8 cellular contexts compared by ENCODE assay signal in the genomic region with DNA sequence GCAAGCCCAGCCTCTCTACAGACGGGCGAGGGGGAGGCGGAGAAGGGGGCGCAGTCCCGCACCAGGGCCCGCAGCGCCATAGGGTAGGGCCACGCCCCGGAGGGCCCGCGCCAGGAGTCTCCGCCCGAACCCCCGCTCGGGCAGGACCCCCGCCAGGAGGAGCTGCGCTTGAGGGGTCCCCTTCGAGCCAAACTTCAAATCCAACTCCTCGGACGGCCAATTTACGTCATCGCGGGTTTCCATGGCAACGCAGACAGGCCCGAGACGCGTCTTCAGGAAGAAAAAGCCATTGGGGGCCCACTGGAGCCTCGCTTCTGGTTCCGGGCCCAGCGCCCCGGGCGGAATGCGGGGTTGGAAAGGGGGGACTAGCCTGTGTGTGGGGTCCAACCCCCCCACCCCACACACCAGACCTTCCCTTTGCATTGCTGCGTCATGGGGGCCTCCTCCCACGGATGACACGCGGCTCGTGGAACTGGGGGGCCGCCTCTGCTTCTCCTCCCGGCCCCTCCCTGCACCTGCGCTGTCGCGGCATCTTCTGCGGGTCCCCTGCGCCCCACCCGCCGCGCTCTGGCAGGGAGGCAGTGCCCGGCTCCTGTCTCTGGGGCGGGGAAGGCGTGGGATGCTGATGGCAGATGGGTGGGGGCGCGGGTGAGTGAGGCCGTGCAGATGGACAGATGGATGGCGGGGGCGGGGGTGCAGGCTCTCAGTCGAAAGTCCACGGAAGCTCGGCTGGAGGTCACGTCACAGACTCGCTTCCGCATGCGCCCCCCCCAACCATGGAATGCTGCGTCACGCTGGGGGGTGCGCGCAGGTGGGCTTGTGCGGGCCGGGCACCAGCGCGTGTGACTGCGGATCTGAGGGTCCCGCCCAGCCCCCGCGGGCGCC. TPM values are rescaled to one million over a fixed set of nuclear protein-coding genes. Genes with fewer than 3 reads are reported as not detected.
DNase-seq lines count a peak whose midpoint lies in the region; ATAC-seq and TF ChIP-seq lines count a peak whose summit lies in the region.

No MANE protein-coding gene starts in this region.

- no peak for ATAC-seq in gastroesophageal sphincter
- ATAC-seq in thoracic aorta (ENCODE audit: insufficient number of reproducible peaks, low FRiP score, low read depth), result no peak
- no peak for ATAC-seq in HG02938 (IDR thresholded peaks at IDR 0.05; ENCODE audit: unreplicated experiment)
- no peak for ATAC-seq in GM21825 (IDR thresholded peaks at IDR 0.05; ENCODE audit: unreplicated experiment)

- TF ChIP-seq POLR2A in Peyer's patch (IDR thresholded peaks at IDR 0.05) (no peak), gastroesophageal sphincter (IDR thresholded peaks at IDR 0.05) (no peak), ovary (IDR thresholded peaks at IDR 0.05) (no peak)

- TF ChIP-seq CTCF in Peyer's patch (IDR thresholded peaks at IDR 0.05) (no peak), gastroesophageal sphincter (IDR thresholded peaks at IDR 0.05) (no peak), ovary (IDR thresholded peaks at IDR 0.05) (no peak), thoracic aorta (IDR thresholded peaks at IDR 0.05) (no peak)

- H3K27me3 ChIP-seq in CD8-positive, alpha-beta memory T cell (ENCODE audit: insufficient read depth, low read length, poor library complexity, severe bottlenecking), result no peaks in the 10 kb centered on the region
- H3K27me3 ChIP-seq in Peyer's patch (peaks cover 0 to 25% of the 10 kb centered on the region in 2 donors), gastroesophageal sphincter (peaks cover 91% of the 10 kb centered on the region), ovary (peaks cover 6% of the 10 kb centered on the region), thoracic aorta (replicated peaks; ENCODE audit: insufficient read depth) (peaks cover 6% of the 10 kb centered on the region)

- DNase-seq in CD8-positive, alpha-beta memory T cell, result peak; percentile 81 to 96 (median 87)
- DNase-seq in Peyer's patch (peak; percentile 65 to 88 (median 74)), ovary (peak; percentile 66 to 81 (median 81)), thoracic aorta (ENCODE audit: low spot score) (no peak)
- DNase-seq in activated naive CD4-positive, alpha-beta T cell treated with anti-CD3 and anti-CD28 coated beads, Interleukin-2, amount 10 ng/mL, durations not matched to agents 7 days and 5 days, result peak; percentile 88

- no peak for TF ChIP-seq EP300 in gastroesophageal sphincter (IDR thresholded peaks at IDR 0.05)
- no peak for TF ChIP-seq EP300 in ovary (IDR thresholded peaks at IDR 0.05)

- peak overlapping the region; percentile 80 for H3K27ac ChIP-seq in CD8-positive, alpha-beta memory T cell (ENCODE audit: low read depth, low read length)
- H3K27ac ChIP-seq in Peyer's patch (peak overlapping the region; percentile 31 to 59 (median 42)), gastroesophageal sphincter (no peak overlapping the region), ovary (no peak overlapping the region), thoracic aorta (no peak overlapping the region)

- CTCF ChIA-PET in CD8-positive, alpha-beta memory T cell (lab: Charles Lee), result interaction anchor here (1.1 to 1.9 kb wide), 4 partner anchors 11 to 55 kb away, joined by 3 to 6 read pairs (median 4); no protein-coding TSS in a partner anchor
- CTCF ChIA-PET in activated naive CD4-positive, alpha-beta T cell treated with anti-CD3 and anti-CD28 coated beads, Interleukin-2, amount 10 ng/mL, durations not matched to agents 7 days and 5 days (lab: Charles Lee), result no interaction called here

- H3K9me3 Mint-ChIP-seq in CD8-positive, alpha-beta memory T cell, result no peaks in the 10 kb centered on the region
- no peaks in the 10 kb centered on the region for H3K9me3 Mint-ChIP-seq in activated naive CD4-positive, alpha-beta T cell treated with anti-CD3 and anti-CD28 coated beads, Interleukin-2, amount 10 ng/mL, durations not matched to agents 7 days and 5 days

- peak overlapping the region; percentile 56 for H3K4me3 ChIP-seq in CD8-positive, alpha-beta memory T cell (ENCODE audit: low read length)
- H3K4me3 ChIP-seq in Peyer's patch, result peak overlapping the region; percentile 39 to 50 (median 50)
- peak overlapping the region; percentile 1 to 46 for H3K4me3 ChIP-seq in gastroesophageal sphincter
- peak overlapping the region; percentile 28 for H3K4me3 ChIP-seq in ovary
- H3K4me3 ChIP-seq in thoracic aorta, result peak overlapping the region; percentile 69

- peaks cover 0 to 6% of the 10 kb centered on the region in 2 donors for H3K27me3 Mint-ChIP-seq in CD8-positive, alpha-beta memory T cell
- peaks cover 31% of the 10 kb centered on the region for H3K27me3 Mint-ChIP-seq in activated naive CD4-positive, alpha-beta T cell treated with anti-CD3 and anti-CD28 coated beads, Interleukin-2, amount 10 ng/mL, durations not matched to agents 7 days and 5 days

- H3K27ac Mint-ChIP-seq in CD8-positive, alpha-beta memory T cell, result peak overlapping the region; percentile 71 to 95 (median 94)
- no peak overlapping the region for H3K27ac Mint-ChIP-seq in activated naive CD4-positive, alpha-beta T cell treated with anti-CD3 and anti-CD28 coated beads, Interleukin-2, amount 10 ng/mL, durations not matched to agents 7 days and 5 days

- POLR2A ChIA-PET in CD8-positive, alpha-beta memory T cell (lab: Charles Lee), result interaction anchor here (0.6 to 2.8 kb wide), 5 partner anchors 18 to 886 kb away, joined by 3 to 23 read pairs (median 3); a partner anchor contains a TSS

- no CpG with 5 or more reads among the region's 76 CpGs for WGBS in gastroesophageal sphincter (ENCODE audit: low coverage in 1 of 2), 2 donors
- 1 to 2% (median 1%) methylated on average over 45 to 76 of the region's 76 CpGs for WGBS in ovary, 3 donors

- H3K9me3 ChIP-seq in CD8-positive, alpha-beta memory T cell (ENCODE audit: low read length), result no peaks in the 10 kb centered on the region
- H3K9me3 ChIP-seq in Peyer's patch, result no peaks in the 10 kb centered on the region
- no peaks in the 10 kb centered on the region for H3K9me3 ChIP-seq in gastroesophageal sphincter
- no peaks in the 10 kb centered on the region for H3K9me3 ChIP-seq in ovary
- H3K9me3 ChIP-seq in thoracic aorta, result no peaks in the 10 kb centered on the region

- H3K4me3 Mint-ChIP-seq in CD8-positive, alpha-beta memory T cell, result peak overlapping the region; percentile 71 to 91 (median 82)
- peak overlapping the region; percentile 36 for H3K4me3 Mint-ChIP-seq in activated naive CD4-positive, alpha-beta T cell treated with anti-CD3 and anti-CD28 coated beads, Interleukin-2, amount 10 ng/mL, durations not matched to agents 7 days and 5 days

- intact Hi-C loops in ovary (cut with DNase I), result no loop called here

- H3K4me1 Mint-ChIP-seq in CD8-positive, alpha-beta memory T cell, result peaks cover 3 to 7% (median 4%) of the 10 kb centered on the region in 3 donors
- peaks cover 3% of the 10 kb centered on the region for H3K4me1 Mint-ChIP-seq in activated naive CD4-positive, alpha-beta T cell treated with anti-CD3 and anti-CD28 coated beads, Interleukin-2, amount 10 ng/mL, durations not matched to agents 7 days and 5 days

- H3K4me1 ChIP-seq in CD8-positive, alpha-beta memory T cell (ENCODE audit: insufficient read depth, low read length), result peaks cover 19% of the 10 kb centered on the region
- H3K4me1 ChIP-seq in Peyer's patch (peaks cover 0 to 26% (median 13%) of the 10 kb centered on the region in 4 donors), gastroesophageal sphincter (peaks cover 0 to 26% (median 23%) of the 10 kb centered on the region in 3 donors), ovary (ENCODE audit: insufficient read depth) (peaks cover 8% of the 10 kb centered on the region), thoracic aorta (ENCODE audit: control insufficient read depth in 1 of 2, low read depth in 2 of 2) (peaks cover 17 to 22% of the 10 kb centered on the region in 2 donors)

- H3K36me3 ChIP-seq in CD8-positive, alpha-beta memory T cell (ENCODE audit: insufficient read depth, low read length), result no peaks in the 10 kb centered on the region
- H3K36me3 ChIP-seq in Peyer's patch (no peaks in the 10 kb centered on the region), gastroesophageal sphincter (no peaks in the 10 kb centered on the region), ovary (no peaks in the 10 kb centered on the region), thoracic aorta (no peaks in the 10 kb centered on the region)

- H3K36me3 Mint-ChIP-seq in CD8-positive, alpha-beta memory T cell, result peaks cover 0 to 1% (median 0%) of the 10 kb centered on the region in 3 donors
- H3K36me3 Mint-ChIP-seq in activated naive CD4-positive, alpha-beta T cell treated with anti-CD3 and anti-CD28 coated beads, Interleukin-2, amount 10 ng/mL, durations not matched to agents 7 days and 5 days, result peaks cover 1% of the 10 kb centered on the region

RNA-seq across cellular contexts. Expression of a gene that starts 1.2 kb away (rescaled TPM):
- total RNA-seq in CD8-positive, alpha-beta memory T cell, result 1 to 10 TPM in 1 of 2 experiments, under 1 TPM in 1; 0.92 to 1.3 TPM
- polyA plus RNA-seq in CD8-positive, alpha-beta memory T cell, result 0.83 TPM
- total RNA-seq in Peyer's patch (1 to 10 TPM in 2 of 4 donors, under 1 TPM in 1, not detected in 1; 0.88 to 1.6 (median 1.5) TPM), gastroesophageal sphincter (1 to 10 TPM in 2 of 4 donors, under 1 TPM in 1, not detected in 1; 0.47 to 1.5 (median 1.5) TPM), ovary (under 1 TPM in 1 of 7 donors, not detected in 6; 0.69 TPM), thoracic aorta (not detected)
- not detected for polyA plus RNA-seq in ovary

RNA-seq across cellular contexts. Expression of a gene that starts 11.7 kb away (rescaled TPM):
- not detected for total RNA-seq in CD8-positive, alpha-beta memory T cell
- polyA plus RNA-seq in CD8-positive, alpha-beta memory T cell, result not detected
- total RNA-seq in Peyer's patch (1,000 to 10,000 TPM in 3 of 4 donors, 10 to 100 TPM in 1; 52.8 to 2,204 (median 1,384) TPM), gastroesophageal sphincter (not detected), ovary (1 to 10 TPM in 1 of 7 donors, not detected in 6; 2.0 TPM), thoracic aorta (not detected)
- not detected for polyA plus RNA-seq in ovary

RNA-seq across cellular contexts. Expression of a gene that starts 22.3 kb away (rescaled TPM):
- 10 to 100 TPM; 34.6 to 39.8 TPM for total RNA-seq in CD8-positive, alpha-beta memory T cell
- polyA plus RNA-seq in CD8-positive, alpha-beta memory T cell, result 22.9 TPM
- 100 to 1,000 TPM in 3 of 4 donors, 10 to 100 TPM in 1; 88.3 to 214 (median 163) TPM for total RNA-seq in Peyer's patch
- 10 to 100 TPM in 2 of 4 donors, 1 to 10 TPM in 2; 5.4 to 15.7 (median 10.8) TPM for total RNA-seq in gastroesophageal sphincter
- total RNA-seq in ovary, result 10 to 100 TPM in 6 of 7 donors, 1 to 10 TPM in 1; 9.2 to 26.3 (median 17.1) TPM
- polyA plus RNA-seq in ovary, result 10 to 100 TPM in 1 of 2 donors, 1 to 10 TPM in 1; 1.2 to 14.8 TPM
- total RNA-seq in thoracic aorta, result 10 to 100 TPM; 13.1 to 26.1 TPM

RNA-seq across cellular contexts. Expression of a gene that starts 26.8 kb away (rescaled TPM):
- total RNA-seq in CD8-positive, alpha-beta memory T cell, result 10 to 100 TPM; 82.2 to 83.2 TPM
- polyA plus RNA-seq in CD8-positive, alpha-beta memory T cell, result 90.8 TPM
- total RNA-seq in Peyer's patch, result 10 to 100 TPM; 25.7 to 42.9 (median 30.5) TPM
- total RNA-seq in gastroesophageal sphincter, result 10 to 100 TPM; 15.1 to 42.2 (median 25.4) TPM
- total RNA-seq in ovary, result 10 to 100 TPM; 23.3 to 64.8 (median 46.8) TPM
- 10 to 100 TPM; 16.3 to 52.1 TPM for polyA plus RNA-seq in ovary
- total RNA-seq in thoracic aorta, result 10 to 100 TPM; 20.0 to 33.2 TPM

RNA-seq across cellular contexts. Expression of a gene that starts 26.8 kb away (rescaled TPM):
- total RNA-seq in CD8-positive, alpha-beta memory T cell, result 10 to 100 TPM; 67.9 to 68.1 TPM
- 39.9 TPM for polyA plus RNA-seq in CD8-positive, alpha-beta memory T cell
- total RNA-seq in Peyer's patch, result 10 to 100 TPM; 40.1 to 85.0 (median 67.8) TPM
- total RNA-seq in gastroesophageal sphincter, result 10 to 100 TPM; 35.8 to 47.3 (median 38.8) TPM
- total RNA-seq in ovary, result 10 to 100 TPM; 31.2 to 70.5 (median 56.4) TPM
- 10 to 100 TPM; 32.4 to 48.3 TPM for polyA plus RNA-seq in ovary
- 10 to 100 TPM; 51.2 to 65.5 TPM for total RNA-seq in thoracic aorta

Comparison
In these comparisons a context has a peak if more than half of its experiments do, and no peak if none do; other contexts are left out.
1. H3K27ac ChIP-seq: peak in CD8-positive, alpha-beta memory T cell (single experiment) and Peyer's patch (4 of 4); none in gastroesophageal sphincter (0 of 4), ovary (0 of 2) and thoracic aorta (0 of 2).
2. RNA of a gene that starts 11.7 kb away (total RNA-seq): 52.8 to 2,204 TPM in Peyer's patch; not detected in CD8-positive, alpha-beta memory T cell, not detected in gastroesophageal sphincter, 2.0 TPM in ovary and not detected in thoracic aorta; every median in the first group is over 10 times any median in the second.
3. Peak in every context shown above with its lines, with median percentiles within 50 percentile points of each other: H3K4me3 ChIP-seq.